8 cellular contexts compared by ENCODE assay signal in the genomic region with DNA sequence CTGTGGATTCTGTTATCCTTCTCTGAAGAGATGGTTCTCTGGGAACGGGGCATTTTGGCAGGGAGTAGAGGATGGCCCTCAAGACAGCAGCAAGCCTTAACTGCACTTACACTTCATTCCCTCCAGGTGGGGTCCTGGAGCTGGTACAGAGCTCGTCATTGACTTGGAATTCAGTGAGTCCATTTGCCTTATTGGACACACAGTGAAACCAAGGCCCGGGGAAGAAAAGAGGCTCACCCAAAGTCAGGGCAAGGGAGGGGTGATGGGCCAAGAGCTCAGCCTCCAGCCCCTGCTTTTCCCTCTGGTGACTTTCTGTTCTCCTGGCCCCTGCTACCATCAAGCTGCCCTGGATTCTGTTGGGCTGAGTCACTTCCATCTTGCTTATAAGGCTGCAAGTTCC.
A peak's percentile ranks its signal among the peaks of the same experiment; 100 is the strongest.
DNase-seq lines count a peak whose midpoint lies in the region; ATAC-seq and TF ChIP-seq lines count a peak whose summit lies in the region.

No MANE protein-coding gene starts in this region.

- peaks cover 9% of the 10 kb centered on the region; the same call in 1 of the 2 replicates for H3K4me1 ChIP-seq in Panc1 (ENCODE audit: control insufficient read depth, insufficient read depth, low read length)

- H3K27me3 ChIP-seq in Panc1 (ENCODE audit: control insufficient read depth, insufficient read depth, low read length): no peaks in the 10 kb centered on the region

- CTCF ChIA-PET in Panc1 (lab: Charles Lee): interaction anchor here (0.6 to 0.8 kb wide), 2 partner anchors 9 to 316 kb away, joined by 3 read pairs; no protein-coding TSS in a partner anchor

- ATAC-seq in Panc1: peak; percentile 61; the same call in 1 of the 2 replicates
- ATAC-seq in naive thymus-derived CD8-positive, alpha-beta T cell: no peak

- H3K4me1 Mint-ChIP-seq in HFFc6 (ENCODE audit: low read depth): peaks cover 63% of the 10 kb centered on the region
- H3K4me1 Mint-ChIP-seq in naive thymus-derived CD8-positive, alpha-beta T cell: peaks cover 4 to 8% (median 8%) of the 10 kb centered on the region in 4 donors

- peak; percentile 78 for DNase-seq in Daoy (ENCODE audit: low read depth)
- peak; percentile 79 for DNase-seq in HFFc6
- peak; percentile 38 for DNase-seq in Panc1 (ENCODE audit: low read depth, low spot score)
- peak; percentile 50 for DNase-seq in fibroblast of gingiva (ENCODE audit: low read depth)
- DNase-seq in smooth muscle cell of the brain vasculature (ENCODE audit: low read depth, low spot score): peak; percentile 43
- DNase-seq in G401 (ENCODE audit: low spot score): no peak
- no peak for DNase-seq in naive thymus-derived CD8-positive, alpha-beta T cell
- no peak for DNase-seq in DMS79 (lab: John Stamatoyannopoulos, UW)

- peaks cover 8% of the 10 kb centered on the region; the same call in 1 of the 2 replicates for H3K9me3 Mint-ChIP-seq in HFFc6
- H3K9me3 Mint-ChIP-seq in naive thymus-derived CD8-positive, alpha-beta T cell: no peaks in the 10 kb centered on the region

- peak; percentile 80 for TF ChIP-seq CTCF in HFFc6 (IDR thresholded peaks at IDR 0.05)
- no peak for TF ChIP-seq CTCF in Panc1 (IDR thresholded peaks at IDR 0.05)

- in situ Hi-C loops in Panc1 (cut with HindIII; ENCODE audit: low pct_unique_long_range_greater_than_20kb, low sequenced_read_pairs) (no loop called here), G401 (cut with HindIII; ENCODE audit: low sequenced_read_pairs) (no loop called here)

- H3K27ac ChIP-seq in Panc1 (ENCODE audit: low read length): no peak overlapping the region

- intact Hi-C loops in Panc1 (cut with micrococcal nuclease; ENCODE audit: unreplicated experiment): no loop called here

- H3K27ac Mint-ChIP-seq in HFFc6: peak overlapping the region; percentile 74
- no peak overlapping the region for H3K27ac Mint-ChIP-seq in naive thymus-derived CD8-positive, alpha-beta T cell

- POLR2A ChIA-PET in Panc1 (lab: Charles Lee): interaction anchor here (0.6 kb wide), 1 partner anchor 631 kb away, joined by 5 read pairs; no protein-coding TSS in a partner anchor
- POLR2A ChIA-PET in naive thymus-derived CD8-positive, alpha-beta T cell (lab: Charles Lee): no interaction called here

- H3K36me3 ChIP-seq in Panc1 (ENCODE audit: control insufficient read depth, insufficient read depth, low read length): no peaks in the 10 kb centered on the region

- no peak overlapping the region for H3K4me3 ChIP-seq in Panc1 (ENCODE audit: low read depth in 2 of 2, low read length in 2 of 2)

- no peaks in the 10 kb centered on the region for H3K9me3 ChIP-seq in Panc1 (ENCODE audit: control insufficient read depth, insufficient read depth, low read depth, low read length)

- peak overlapping the region; percentile 51 for H3K4me3 Mint-ChIP-seq in HFFc6
- no peak overlapping the region for H3K4me3 Mint-ChIP-seq in naive thymus-derived CD8-positive, alpha-beta T cell

- no TSS peak for BruUV-seq in Panc1 (replicated peaks; lab: Mats Ljungman, UMichigan)

- H3K27me3 Mint-ChIP-seq in HFFc6 (ENCODE audit: insufficient read depth): peaks cover 6% of the 10 kb centered on the region
- peaks cover 29 to 66% (median 37%) of the 10 kb centered on the region in 5 donors for H3K27me3 Mint-ChIP-seq in naive thymus-derived CD8-positive, alpha-beta T cell

- peaks cover 5% of the 10 kb centered on the region; the same call in 1 of the 2 replicates for H3K36me3 Mint-ChIP-seq in HFFc6 (ENCODE audit: low read depth)
- no peaks in the 10 kb centered on the region for H3K36me3 Mint-ChIP-seq in naive thymus-derived CD8-positive, alpha-beta T cell

Comparison
In these comparisons a context has a peak if more than half of its experiments do, and no peak if none do; other contexts are left out.
1. DNase-seq: peak in Daoy (single experiment), HFFc6 (single experiment), Panc1 (single experiment), fibroblast of gingiva (single experiment) and smooth muscle cell of the brain vasculature (single experiment); none in G401 (single experiment), naive thymus-derived CD8-positive, alpha-beta T cell (0 of 10) and DMS79 (single experiment).